In genomic region chr7:77441046-77441445, GRCh38 we compare ENCODE assay signal across 29 cellular contexts.
"Had no signal": no experiment of that assay in that cellular context is flagged by ENCODE, and none has a peak within 500 bp of the region (broad histone marks: within the 10 kb centered on the region; RNA-seq: fewer than 3 reads in every experiment).

No MANE protein-coding gene starts in this region.

- H3K4me3 Mint-ChIP-seq: activated naive CD4-positive, alpha-beta T cell treated with anti-CD3 and anti-CD28 coated beads for 36 hours; activated naive CD8-positive, alpha-beta T cell treated with anti-CD3 and anti-CD28 coated beads for 36 hours; brain; effector memory CD8-positive, alpha-beta T cell; mesothelial cell of epicardium; naive thymus-derived CD8-positive, alpha-beta T cell; neural crest cell; T-helper 17 cell had no signal

- FAIRE-seq: frontal cortex, islet of Langerhans had no signal

- DNase-seq: activated CD4-positive, alpha-beta T cell treated with anti-CD3 and anti-CD28 coated beads for 48 hours; activated CD4-positive, alpha-beta T cell treated with anti-CD3 and anti-CD28 coated beads, Interleukin-2, amount 50 U/mL, for 48 hours; activated CD8-positive, alpha-beta memory T cell treated with anti-CD3 and anti-CD28 coated beads for 24 hours; activated effector memory CD4-positive, alpha-beta T cell treated with Interleukin-2 at 50 U/mL for 16 hours; activated naive CD4-positive, alpha-beta T cell treated with anti-CD3 and anti-CD28 coated beads for 36 hours; activated naive CD8-positive, alpha-beta T cell treated with anti-CD3 and anti-CD28 coated beads for 36 hours; adrenal gland; aorta; cortex of kidney; effector memory CD8-positive, alpha-beta T cell; esophagus squamous epithelium; mammary epithelial cell; naive thymus-derived CD8-positive, alpha-beta T cell; nucleus accumbens; psoas muscle; spleen; stimulated activated naive CD4-positive, alpha-beta T cell; T-helper 17 cell; T1000; tibial artery; WERI-Rb-1 had no signal

- H3K27me3 ChIP-seq: adrenal gland, esophagus squamous epithelium, spleen, suprapubic skin, tibial artery had no signal

- H3K9ac ChIP-seq: parathyroid adenoma had no signal

- H3K36me3 Mint-ChIP-seq: activated naive CD8-positive, alpha-beta T cell treated with anti-CD3 and anti-CD28 coated beads for 36 hours; brain; mesothelial cell of epicardium; naive thymus-derived CD8-positive, alpha-beta T cell had no signal

- ATAC-seq: activated CD4-positive, CD25-positive, alpha-beta regulatory T cell treated with anti-CD3 and anti-CD28 coated beads, Interleukin-2, amount 50 U/mL, for 24 hours; effector memory CD8-positive, alpha-beta T cell; naive thymus-derived CD8-positive, alpha-beta T cell; psoas muscle; T-helper 17 cell had no signal

- H3K27ac Mint-ChIP-seq: activated naive CD4-positive, alpha-beta T cell treated with anti-CD3 and anti-CD28 coated beads for 36 hours; activated naive CD8-positive, alpha-beta T cell treated with anti-CD3 and anti-CD28 coated beads for 36 hours; brain; effector memory CD8-positive, alpha-beta T cell; mesothelial cell of epicardium; T-helper 17 cell had no signal

- H3K4me3 ChIP-seq: adrenal gland, esophagus squamous epithelium, psoas muscle, spleen, suprapubic skin, tibial artery had no signal

- H3K27me3 Mint-ChIP-seq: activated naive CD8-positive, alpha-beta T cell treated with anti-CD3 and anti-CD28 coated beads for 36 hours; brain; naive thymus-derived CD8-positive, alpha-beta T cell; T-helper 17 cell had no signal

- H3K9me3 ChIP-seq: adrenal gland, esophagus squamous epithelium, psoas muscle, spleen, suprapubic skin, tibial artery had no signal

- H3K79me2 ChIP-seq: parathyroid adenoma had no signal

- H3K27ac ChIP-seq: adrenal gland, esophagus squamous epithelium, parathyroid adenoma, psoas muscle, spleen, suprapubic skin, tibial artery, WERI-Rb-1 had no signal

- H3K4me1 Mint-ChIP-seq: mesothelial cell of epicardium had no signal

- H3K4me1 ChIP-seq: adrenal gland, parathyroid adenoma, psoas muscle, tibial artery had no signal

- H3K9me3 Mint-ChIP-seq: activated naive CD4-positive, alpha-beta T cell treated with anti-CD3 and anti-CD28 coated beads for 36 hours; activated naive CD8-positive, alpha-beta T cell treated with anti-CD3 and anti-CD28 coated beads for 36 hours; effector memory CD8-positive, alpha-beta T cell; mesothelial cell of epicardium; naive thymus-derived CD8-positive, alpha-beta T cell; neural crest cell had no signal

- H2AFZ ChIP-seq: parathyroid adenoma had no signal

- H3K36me3 ChIP-seq: adrenal gland, esophagus squamous epithelium, spleen, suprapubic skin, tibial artery, WERI-Rb-1 had no signal
